In genomic region chr18:22165603-22166069, GRCh38 we compare ENCODE assay signal across 16 cellular contexts. TPM values are rescaled to one million over a fixed set of nuclear protein-coding genes. Genes with fewer than 3 reads are reported as not detected.
DNase-seq lines count a peak whose midpoint lies in the region; ATAC-seq and TF ChIP-seq lines count a peak whose summit lies in the region.
"Had no signal": no experiment of that assay in that cellular context is flagged by ENCODE, and none has a peak within 500 bp of the region (broad histone marks: within the 10 kb centered on the region; RNA-seq: fewer than 3 reads in every experiment).

No MANE protein-coding gene starts in this region.

- H3K27ac Mint-ChIP-seq in mesothelial cell of epicardium = peak overlapping the region; percentile 98
- H3K27ac Mint-ChIP-seq: activated naive CD4-positive, alpha-beta T cell treated with anti-CD3 and anti-CD28 coated beads, Interleukin-2, amount 50 U/mL, for 72 hours; CD4-positive, alpha-beta T cell had no signal

- DNase-seq in adipocyte (ENCODE audit: low read depth) = no peak
- DNase-seq in mesothelial cell of epicardium (ENCODE audit: low spot score in 2 of 2, unreplicated experiment in 2 of 2) = peak in 1 of 2 experiments; percentile 48
- no peak for DNase-seq in stomach
- no peak for DNase-seq in activated CD8-positive, alpha-beta memory T cell treated with anti-CD3 and anti-CD28 coated beads, Interleukin-2, amount 50 U/mL, for 4 hours
- DNase-seq in stimulated activated CD4-positive, alpha-beta T cell treated with anti-CD3 and anti-CD28 coated beads, Interleukin-2, amount 100 ng/mL, for 48 hours = no peak
- DNase-seq in activated T-cell treated with anti-CD3 and anti-CD28 coated beads for 4 hours = no peak
- DNase-seq: CD4-positive, alpha-beta T cell; dorsolateral prefrontal cortex; gastrocnemius medialis; IMR-90; NCI-H510A treated with DMSO at 0.1 percent for 48 hours had no signal

- H3K36me3 ChIP-seq in adipocyte (ENCODE audit: control insufficient read depth, insufficient read depth, low read length, severe bottlenecking) = no peaks in the 10 kb centered on the region
- no peaks in the 10 kb centered on the region for H3K36me3 ChIP-seq in endocrine pancreas (ENCODE audit: control insufficient read depth, insufficient read depth, low read length)
- no peaks in the 10 kb centered on the region for H3K36me3 ChIP-seq in stomach
- H3K36me3 ChIP-seq: gastrocnemius medialis, suprapubic skin had no signal

- H3K36me3 Mint-ChIP-seq in mesothelial cell of epicardium = peaks cover 5% of the 10 kb centered on the region

- H3K4me3 ChIP-seq in adipocyte (ENCODE audit: low read length) (peak overlapping the region; percentile 57), endocrine pancreas (ENCODE audit: control insufficient read depth, insufficient read depth, low read length) (no peak overlapping the region), stomach (peak overlapping the region; percentile 67 to 89 (median 80))
- H3K4me3 ChIP-seq: dorsolateral prefrontal cortex, suprapubic skin had no signal

- H3K9me3 Mint-ChIP-seq in mesothelial cell of epicardium = no peaks in the 10 kb centered on the region
- H3K9me3 Mint-ChIP-seq: activated naive CD4-positive, alpha-beta T cell treated with anti-CD3 and anti-CD28 coated beads, Interleukin-2, amount 50 U/mL, for 72 hours; CD4-positive, alpha-beta T cell had no signal

- peak overlapping the region; percentile 98 for H3K4me3 Mint-ChIP-seq in mesothelial cell of epicardium
- H3K4me3 Mint-ChIP-seq: CD4-positive, alpha-beta T cell had no signal

- H3K4me1 Mint-ChIP-seq in mesothelial cell of epicardium = peaks cover 45% of the 10 kb centered on the region

- H3K9ac ChIP-seq in adipocyte (ENCODE audit: low read length) (no peak overlapping the region), endocrine pancreas (ENCODE audit: control insufficient read depth, insufficient read depth, low read length) (peak overlapping the region; percentile 52)

- TF ChIP-seq POLR2A in stomach (IDR thresholded peaks at IDR 0.05) = no peak

- TF ChIP-seq CTCF in mesothelial cell of epicardium (IDR thresholded peaks at IDR 0.05; ENCODE audit: unreplicated experiment) (no peak), stomach (IDR thresholded peaks at IDR 0.05) (no peak)

- no peak for ATAC-seq in HG03457 (IDR thresholded peaks at IDR 0.05; ENCODE audit: unreplicated experiment)
- ATAC-seq: activated naive CD4-positive, alpha-beta T cell treated with anti-CD3 and anti-CD28 coated beads, Interleukin-2, amount 50 U/mL, for 72 hours; gastrocnemius medialis had no signal

- peak overlapping the region; percentile 90 to 97 (median 95) for H3K27ac ChIP-seq in stomach
- H3K27ac ChIP-seq: dorsolateral prefrontal cortex, gastrocnemius medialis, suprapubic skin had no signal

- no peak for TF ChIP-seq EP300 in stomach (IDR thresholded peaks at IDR 0.05)

- WGBS in stomach, 5 donors = 3 to 9% (median 4%) methylated on average over 25 to 57 of the region's 57 CpGs

- peaks cover 48% of the 10 kb centered on the region for H3K27me3 ChIP-seq in adipocyte (replicated peaks; ENCODE audit: control insufficient read depth, insufficient read depth, low read length)
- no peaks in the 10 kb centered on the region for H3K27me3 ChIP-seq in endocrine pancreas (ENCODE audit: control insufficient read depth, insufficient read depth, low read length)
- H3K27me3 ChIP-seq in stomach = peaks cover 8 to 96% (median 65%) of the 10 kb centered on the region in 3 donors

- H3K9me3 ChIP-seq in adipocyte (ENCODE audit: control insufficient read depth, low read length) (no peaks in the 10 kb centered on the region), endocrine pancreas (ENCODE audit: control insufficient read depth, low read length) (no peaks in the 10 kb centered on the region), stomach (no peaks in the 10 kb centered on the region)
- H3K9me3 ChIP-seq: gastrocnemius medialis, suprapubic skin had no signal

- intact Hi-C loops in stomach (cut with DNase I; ENCODE audit: low total_unique reads) = no loop called here

- H3K4me1 ChIP-seq in adipocyte (ENCODE audit: control insufficient read depth, insufficient read depth, low read length) = peaks cover 6% of the 10 kb centered on the region
- no peaks in the 10 kb centered on the region for H3K4me1 ChIP-seq in endocrine pancreas (ENCODE audit: control insufficient read depth, insufficient read depth, low read length)
- peaks cover 8 to 50% (median 43%) of the 10 kb centered on the region in 4 donors for H3K4me1 ChIP-seq in stomach

- peaks cover 54% of the 10 kb centered on the region for H3K27me3 Mint-ChIP-seq in mesothelial cell of epicardium (ENCODE audit: low read depth)

RNA-seq across cellular contexts. Expression of gene GATA6, which starts 3.8 kb away (rescaled TPM):
- 99.0 to 108 TPM (median 106 TPM) in 3 replicates for total RNA-seq in mesothelial cell of epicardium
- 100 to 1,000 TPM in 3 of 5 donors, 10 to 100 TPM in 2; 71.5 to 194 (median 180) TPM for total RNA-seq in stomach
- polyA plus RNA-seq in stomach = 10 to 100 TPM; 11.9 to 37.9 (median 31.1) TPM
- total RNA-seq: activated naive CD4-positive, alpha-beta T cell treated with anti-CD3 and anti-CD28 coated beads, Interleukin-2, amount 50 U/mL, for 72 hours; T-helper 2 cell treated with Interferon-gamma antibody and Interleukin-4, amounts not matched to agents 100 ng/mL and 5 ng/mL, for 36 hours had no signal
